In the genomic region with DNA sequence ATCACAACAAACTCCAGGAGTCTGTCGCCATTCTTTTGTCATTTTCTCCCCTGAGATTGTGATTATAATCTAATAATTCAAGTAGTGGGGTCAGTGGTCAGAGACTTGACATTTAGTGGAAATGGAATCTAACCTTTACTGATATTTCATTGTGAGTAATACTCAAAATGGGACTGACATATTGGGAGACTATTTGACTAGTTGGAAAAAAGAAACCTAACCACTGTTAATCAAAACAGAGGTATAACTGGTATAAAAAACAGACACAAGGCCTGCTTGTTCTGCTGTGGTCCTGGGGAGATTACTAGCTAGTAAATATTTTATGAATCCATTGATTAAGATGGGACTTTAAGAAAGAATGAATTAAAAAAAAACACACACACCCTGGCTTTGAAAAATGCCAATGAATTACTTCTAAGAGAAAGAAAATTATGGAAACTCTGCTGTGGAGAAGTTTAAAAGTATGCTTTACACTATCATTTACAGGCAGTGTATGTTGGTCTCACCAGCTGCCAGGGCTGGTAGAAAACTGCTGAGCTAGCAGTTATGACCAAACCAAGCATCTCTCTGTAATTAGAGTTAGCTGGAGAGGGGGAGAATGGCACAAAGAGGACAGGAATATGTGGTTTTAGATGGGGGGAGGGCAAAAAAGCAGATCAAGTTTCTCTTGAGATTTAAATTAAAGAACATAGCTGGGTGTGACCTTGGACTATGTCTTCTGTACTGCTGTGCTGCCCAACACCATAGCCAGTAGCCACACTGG, we compare ENCODE assay signal across 15 cellular contexts.
A peak's percentile ranks its signal among the peaks of the same experiment; 100 is the strongest.
DNase-seq lines count a peak whose midpoint lies in the region; ATAC-seq, FAIRE-seq and TF ChIP-seq lines count a peak whose summit lies in the region.
"Had no signal": no experiment of that assay in that cellular context is flagged by ENCODE, and none has a peak within 500 bp of the region (broad histone marks: within the 10 kb centered on the region; RNA-seq: fewer than 3 reads in every experiment).

No MANE protein-coding gene starts in this region.

- peak overlapping the region; percentile 99 for H3K27ac Mint-ChIP-seq in activated CD4-positive, alpha-beta T cell treated with anti-CD3 and anti-CD28 coated beads for 36 hours
- H3K27ac Mint-ChIP-seq in activated CD4-positive, alpha-beta T cell treated with anti-CD3 and anti-CD28 coated beads, Interleukin-2, amount 10 ng/mL, durations not matched to agents 7 days and 5 days = no peak overlapping the region
- H3K27ac Mint-ChIP-seq in astrocyte (ENCODE audit: unreplicated experiment) (peak overlapping the region; percentile 13), osteocyte (ENCODE audit: unreplicated experiment) (peak overlapping the region; percentile 79)

- DNase-seq in activated CD4-positive, alpha-beta T cell treated with anti-CD3 and anti-CD28 coated beads for 36 hours = no peak
- no peak for DNase-seq in activated CD4-positive, alpha-beta T cell treated with anti-CD3 and anti-CD28 coated beads, Interleukin-2, amount 10 ng/mL, durations not matched to agents 7 days and 5 days
- DNase-seq in NCI-H2227 (lab: John Stamatoyannopoulos, UW; ENCODE audit: unreplicated experiment) (peak; percentile 30), astrocyte (ENCODE audit: low read depth) (no peak), osteocyte (ENCODE audit: extremely low spot score, unreplicated experiment) (no peak), amygdala (lab: John Stamatoyannopoulos, UW) (no peak), NCI-H1436 treated with DMSO at 0.1 percent for 48 hours (lab: John Stamatoyannopoulos, UW) (no peak), dorsolateral prefrontal cortex (no peak)
- DNase-seq: body of pancreas; effector memory CD4-positive, alpha-beta T cell; foreskin fibroblast; NCI-H187 treated with DMSO at 0.1 percent for 48 hours; NK-92 treated with Interleukin-12 subunit alpha and Interleukin-12 subunit beta, amount 100 ng/mL, for 24 hours had no signal

- intact Hi-C loops in activated CD4-positive, alpha-beta T cell treated with anti-CD3 and anti-CD28 coated beads for 36 hours (cut with DNase I, micrococcal nuclease) = loop anchor here in 1 of 2 experiments (10.0 kb wide), 1 partner anchor 285 kb away; the partner anchor contains the start of gene REV3L
- intact Hi-C loops in dorsolateral prefrontal cortex (cut with DNase I) = loop anchor here in 1 of 2 donors (5.0 to 10.0 kb wide), 2 partner anchors 103 to 225 kb away; partner anchors contain the start of gene FYN

- ATAC-seq in activated CD4-positive, alpha-beta T cell treated with anti-CD3 and anti-CD28 coated beads for 36 hours = no peak
- ATAC-seq: body of pancreas had no signal

- POLR2A ChIA-PET in activated CD4-positive, alpha-beta T cell treated with anti-CD3 and anti-CD28 coated beads for 36 hours (lab: Charles Lee) = interaction anchor here (0.6 kb wide), 1 partner anchor 8 kb away, joined by 3 read pairs; no protein-coding TSS in a partner anchor
- POLR2A ChIA-PET in activated CD4-positive, alpha-beta T cell treated with anti-CD3 and anti-CD28 coated beads, Interleukin-2, amount 10 ng/mL, durations not matched to agents 7 days and 5 days (lab: Charles Lee) = interaction anchor here (0.6 kb wide), 1 partner anchor 20 kb away, joined by 3 read pairs; no protein-coding TSS in a partner anchor

- peaks cover 8% of the 10 kb centered on the region for H3K9me3 Mint-ChIP-seq in activated CD4-positive, alpha-beta T cell treated with anti-CD3 and anti-CD28 coated beads for 36 hours (ENCODE audit: low read depth)
- peaks cover 11% of the 10 kb centered on the region for H3K9me3 Mint-ChIP-seq in activated CD4-positive, alpha-beta T cell treated with anti-CD3 and anti-CD28 coated beads, Interleukin-2, amount 10 ng/mL, durations not matched to agents 7 days and 5 days
- H3K9me3 Mint-ChIP-seq in astrocyte (ENCODE audit: unreplicated experiment) = no peaks in the 10 kb centered on the region
- H3K9me3 Mint-ChIP-seq in osteocyte (ENCODE audit: unreplicated experiment) = no peaks in the 10 kb centered on the region

- peak overlapping the region; percentile 3 for H3K4me3 Mint-ChIP-seq in activated CD4-positive, alpha-beta T cell treated with anti-CD3 and anti-CD28 coated beads for 36 hours
- H3K4me3 Mint-ChIP-seq in activated CD4-positive, alpha-beta T cell treated with anti-CD3 and anti-CD28 coated beads, Interleukin-2, amount 10 ng/mL, durations not matched to agents 7 days and 5 days = no peak overlapping the region
- H3K4me3 Mint-ChIP-seq in astrocyte (ENCODE audit: unreplicated experiment) = no peak overlapping the region
- no peak overlapping the region for H3K4me3 Mint-ChIP-seq in osteocyte (ENCODE audit: unreplicated experiment)

- no peak overlapping the region for H3K9ac ChIP-seq in astrocyte (ENCODE audit: low read length)

- H4K20me1 ChIP-seq in astrocyte (ENCODE audit: insufficient read depth, low read length) = peaks cover 16% of the 10 kb centered on the region

- no peak for TF ChIP-seq CTCF in astrocyte (IDR thresholded peaks at IDR 0.05; ENCODE audit: insufficient read depth, low read depth, low read length)
- TF ChIP-seq CTCF in osteocyte (IDR thresholded peaks at IDR 0.05) = no peak
- no peak for TF ChIP-seq CTCF in dorsolateral prefrontal cortex (IDR thresholded peaks at IDR 0.05 in 54 of 56, conservative IDR thresholded peaks at IDR 0.05 in 2 of 56; ENCODE audit: low read depth in 1 of 56, partially characterized antibody in 56 of 56)

- no peaks in the 10 kb centered on the region for H3K36me3 ChIP-seq in astrocyte (ENCODE audit: insufficient read depth, low read length)
- H3K36me3 ChIP-seq: thoracic aorta had no signal

- H3K4me2 ChIP-seq in astrocyte (ENCODE audit: low read length) = no peak overlapping the region

- peaks cover 10% of the 10 kb centered on the region for H3K4me1 ChIP-seq in astrocyte (ENCODE audit: insufficient read depth, low read length)
- H3K4me1 ChIP-seq: body of pancreas had no signal

- peaks cover 30% of the 10 kb centered on the region for H3K79me2 ChIP-seq in astrocyte (ENCODE audit: insufficient read depth, low read length)

- H3K4me1 Mint-ChIP-seq in activated CD4-positive, alpha-beta T cell treated with anti-CD3 and anti-CD28 coated beads for 36 hours = peaks cover 93% of the 10 kb centered on the region
- peaks cover 86% of the 10 kb centered on the region for H3K4me1 Mint-ChIP-seq in activated CD4-positive, alpha-beta T cell treated with anti-CD3 and anti-CD28 coated beads, Interleukin-2, amount 10 ng/mL, durations not matched to agents 7 days and 5 days
- H3K4me1 Mint-ChIP-seq in astrocyte (ENCODE audit: low read depth, unreplicated experiment) = peaks cover 72% of the 10 kb centered on the region
- peaks cover 51% of the 10 kb centered on the region for H3K4me1 Mint-ChIP-seq in osteocyte (ENCODE audit: unreplicated experiment)

- H3K4me3 ChIP-seq in astrocyte (ENCODE audit: insufficient read depth, low read depth, low read length) (no peak overlapping the region), dorsolateral prefrontal cortex (no peak overlapping the region)
- H3K4me3 ChIP-seq: body of pancreas, thoracic aorta had no signal

- H3K9me3 ChIP-seq in astrocyte (ENCODE audit: insufficient read depth, low read depth, low read length) = no peaks in the 10 kb centered on the region
- H3K9me3 ChIP-seq: body of pancreas, thoracic aorta had no signal

- CTCF ChIA-PET in activated CD4-positive, alpha-beta T cell treated with anti-CD3 and anti-CD28 coated beads for 36 hours (lab: Charles Lee) = interaction anchor here (0.6 to 3.7 kb wide), 11 partner anchors 10 to 180 kb away, joined by 3 to 16 read pairs (median 3); no protein-coding TSS in a partner anchor
- CTCF ChIA-PET in activated CD4-positive, alpha-beta T cell treated with anti-CD3 and anti-CD28 coated beads, Interleukin-2, amount 10 ng/mL, durations not matched to agents 7 days and 5 days (lab: Charles Lee) = interaction anchor here (0.6 to 2.7 kb wide), 7 partner anchors 9 to 127 kb away, joined by 3 to 16 read pairs (median 6); no protein-coding TSS in a partner anchor

- H2AFZ ChIP-seq in astrocyte (ENCODE audit: low read depth, low read length) = no peak overlapping the region

- no peak for FAIRE-seq in astrocyte (lab: Jason Lieb, UNC)
- FAIRE-seq: H54 had no signal

- no peak overlapping the region for H3K27ac ChIP-seq in astrocyte (ENCODE audit: low read depth, low read length)
- H3K27ac ChIP-seq in dorsolateral prefrontal cortex = peak overlapping the region in 4 of 59 donors; percentile 7 to 29 (median 23)
- H3K27ac ChIP-seq: body of pancreas, thoracic aorta had no signal

- peaks cover 54% of the 10 kb centered on the region for H3K36me3 Mint-ChIP-seq in activated CD4-positive, alpha-beta T cell treated with anti-CD3 and anti-CD28 coated beads for 36 hours (ENCODE audit: low read depth)
- H3K36me3 Mint-ChIP-seq in activated CD4-positive, alpha-beta T cell treated with anti-CD3 and anti-CD28 coated beads, Interleukin-2, amount 10 ng/mL, durations not matched to agents 7 days and 5 days (ENCODE audit: low read depth) = peaks cover 54% of the 10 kb centered on the region
- peaks cover 7% of the 10 kb centered on the region for H3K36me3 Mint-ChIP-seq in astrocyte (ENCODE audit: low read depth, unreplicated experiment)
- H3K36me3 Mint-ChIP-seq in osteocyte (ENCODE audit: unreplicated experiment) = peaks cover 7% of the 10 kb centered on the region

- H3K27me3 Mint-ChIP-seq in activated CD4-positive, alpha-beta T cell treated with anti-CD3 and anti-CD28 coated beads for 36 hours = no peaks in the 10 kb centered on the region
- H3K27me3 Mint-ChIP-seq in activated CD4-positive, alpha-beta T cell treated with anti-CD3 and anti-CD28 coated beads, Interleukin-2, amount 10 ng/mL, durations not matched to agents 7 days and 5 days = no peaks in the 10 kb centered on the region
- H3K27me3 Mint-ChIP-seq in astrocyte (ENCODE audit: low read depth, unreplicated experiment) = no peaks in the 10 kb centered on the region
- H3K27me3 Mint-ChIP-seq in osteocyte (ENCODE audit: unreplicated experiment) = no peaks in the 10 kb centered on the region

- H3K27me3 ChIP-seq in astrocyte (ENCODE audit: insufficient read depth, low read length) = no peaks in the 10 kb centered on the region
- no peaks in the 10 kb centered on the region for H3K27me3 ChIP-seq in dorsolateral prefrontal cortex
- H3K27me3 ChIP-seq: body of pancreas had no signal
